Comparison of ENCODE assay signal across 16 cellular contexts in genomic region chr10:106608101-106608500, GRCh38.
DNase-seq lines count a peak whose midpoint lies in the region; ATAC-seq and TF ChIP-seq lines count a peak whose summit lies in the region.
"Had no signal": no experiment of that assay in that cellular context is flagged by ENCODE, and none has a peak within 500 bp of the region (broad histone marks: within the 10 kb centered on the region; RNA-seq: fewer than 3 reads in every experiment).

No MANE protein-coding gene starts in this region.

- H3K36me3 ChIP-seq in GM23248 (ENCODE audit: low read depth), result no peaks in the 10 kb centered on the region
- H3K36me3 ChIP-seq in fibroblast of lung (ENCODE audit: control insufficient read depth, insufficient read depth, low read length), result no peaks in the 10 kb centered on the region

- DNase-seq in GM23248, result peak; percentile 3
- peak; percentile 78 for DNase-seq in amniotic epithelial cell (ENCODE audit: low read depth)
- DNase-seq in fibroblast of lung (ENCODE audit: low read depth in 2 of 2), result peak; percentile 1 to 11
- peak; percentile 8 for DNase-seq in skeletal muscle cell (ENCODE audit: low read depth)
- DNase-seq in cerebellar nuclear complex (lab: John Stamatoyannopoulos, UW), result no peak
- no peak for DNase-seq in SK-N-DZ (ENCODE audit: low spot score)
- DNase-seq: BE2C; Caco-2; CD4-positive, alpha-beta memory T cell; DMS53; GOT3; H9 had no signal

- H3K4me2 ChIP-seq in GM23248 (ENCODE audit: unreplicated experiment), result no peak overlapping the region
- no peak overlapping the region for H3K4me2 ChIP-seq in fibroblast of lung (ENCODE audit: extremely low read depth, insufficient read depth, low read length)
- H3K4me2 ChIP-seq: A549, KMS-11 had no signal

- WGBS in GM23248 (ENCODE audit: low coverage in 1 of 2, low lambda C conversion rate in 2 of 2, missing lambda C conversion rate in 2 of 2), 2 experiments, result 81 to 84% methylated on average over 1 of the region's 1 CpG

- H3K9me3 ChIP-seq in GM23248 (ENCODE audit: low read depth) (no peaks in the 10 kb centered on the region), fibroblast of lung (ENCODE audit: control insufficient read depth, insufficient read depth, low read depth, low read length) (no peaks in the 10 kb centered on the region)
- H3K9me3 ChIP-seq: A549, BE2C, Caco-2 had no signal

- H3K4me1 ChIP-seq in GM23248 (ENCODE audit: insufficient read depth), result 0 out of 2 replicates have a peak, but pooled peaks cover 5% of the 10 kb centered on the region
- H3K4me1 ChIP-seq in fibroblast of lung (ENCODE audit: control insufficient read depth, extremely low read depth, insufficient read depth, low read length), result peaks cover 5% of the 10 kb centered on the region
- H3K4me1 ChIP-seq: A549, BE2C, Caco-2 had no signal

- H3F3A ChIP-seq in GM23248 (ENCODE audit: insufficient read depth), result no peaks in the 10 kb centered on the region

- H3K27me3 ChIP-seq in GM23248 (replicated peaks; ENCODE audit: insufficient read depth), result no peaks in the 10 kb centered on the region
- H3K27me3 ChIP-seq in fibroblast of lung (ENCODE audit: control insufficient read depth, insufficient read depth, low read length), result no peaks in the 10 kb centered on the region
- H3K27me3 ChIP-seq: BE2C had no signal

- H3K79me2 ChIP-seq in GM23248 (ENCODE audit: insufficient read depth), result no peaks in the 10 kb centered on the region
- H3K79me2 ChIP-seq in fibroblast of lung (ENCODE audit: control insufficient read depth, insufficient read depth, low read length), result no peaks in the 10 kb centered on the region

- H4K20me1 ChIP-seq in GM23248 (ENCODE audit: insufficient read depth), result no peaks in the 10 kb centered on the region
- no peaks in the 10 kb centered on the region for H4K20me1 ChIP-seq in fibroblast of lung (ENCODE audit: control insufficient read depth, extremely low read depth, insufficient read depth, low read length)

- H3K27ac ChIP-seq in GM23248, result no peak overlapping the region
- H3K27ac ChIP-seq in fibroblast of lung (ENCODE audit: insufficient read depth, low read length), result no peak overlapping the region
- H3K27ac ChIP-seq: A549, C4-2B, KMS-11 had no signal

- ATAC-seq in GM18858 (IDR thresholded peaks at IDR 0.05; ENCODE audit: unreplicated experiment), result no peak
- ATAC-seq: A549 had no signal

- in situ Hi-C loops in GM23248 (cut with MboI), result no loop called here

- H3K9me2 ChIP-seq in GM23248 (ENCODE audit: insufficient read depth), result no peaks in the 10 kb centered on the region

- H3K4me3 ChIP-seq in GM23248, result no peak overlapping the region
- H3K4me3 ChIP-seq in fibroblast of lung (replicated peaks in 1 of 4; ENCODE audit: control extremely low read depth in 1 of 4, insufficient read depth in 1 of 4, low read depth in 3 of 4, low read length in 4 of 4), result no peak overlapping the region
- H3K4me3 ChIP-seq in skeletal muscle cell (ENCODE audit: low read depth, low read length), result no peak overlapping the region
- H3K4me3 ChIP-seq: A549 had no signal

- H3K9ac ChIP-seq in GM23248 (no peak overlapping the region), fibroblast of lung (ENCODE audit: insufficient read depth, low read length) (no peak overlapping the region)
- H3K9ac ChIP-seq: KMS-11 had no signal

- H2AFZ ChIP-seq in GM23248 (no peak overlapping the region), fibroblast of lung (ENCODE audit: low read length) (no peak overlapping the region)

- no peak for TF ChIP-seq CTCF in fibroblast of lung (conservative IDR thresholded peaks at IDR 0.05 in 1 of 2, IDR thresholded peaks at IDR 0.05 in 1 of 2; ENCODE audit: low read depth in 1 of 2, low read length in 2 of 2)

Comparison
In these comparisons a context has a peak if more than half of its experiments do, and no peak if none do; other contexts are left out.
1. DNase-seq: peak in GM23248 (single experiment), amniotic epithelial cell (single experiment), fibroblast of lung (2 of 2) and skeletal muscle cell (single experiment); none in cerebellar nuclear complex (0 of 2) and SK-N-DZ (single experiment).